16 cellular contexts compared by ENCODE assay signal in genomic region chr1:67969446-67969845, GRCh38.
"Had no signal": no experiment of that assay in that cellular context is flagged by ENCODE, and none has a peak within 500 bp of the region (broad histone marks: within the 10 kb centered on the region; RNA-seq: fewer than 3 reads in every experiment).

No MANE protein-coding gene starts in this region.

- H3K4me1 Mint-ChIP-seq: activated naive CD4-positive, alpha-beta T cell treated with anti-CD3 and anti-CD28 coated beads, Interleukin-2, amount 50 U/mL, for 24 hours; natural killer cell; stimulated activated memory B cell treated with anti-CD40 and anti-IgM and Interleukin-4, amounts not matched to agents 10 μg/mL and 1 μg/mL and 100 μg/mL, for 72 hours had no signal

- H3K27me3 ChIP-seq: gastroesophageal sphincter, heart left ventricle, pancreas, right lobe of liver, spleen, testis, upper lobe of left lung had no signal

- H3K9me3 Mint-ChIP-seq: natural killer cell had no signal

- H3K9me3 ChIP-seq: pancreas, right lobe of liver, testis had no signal

- H3K4me3 ChIP-seq: gastroesophageal sphincter, heart left ventricle, pancreas, right lobe of liver, spleen, testis, upper lobe of left lung had no signal

- ATAC-seq: effector memory CD8-positive, alpha-beta T cell; gastroesophageal sphincter; heart left ventricle; left cardiac atrium; natural killer cell; pancreas; right lobe of liver; stimulated activated memory B cell treated with anti-CD40 and anti-IgM and Interleukin-4, amounts not matched to agents 10 μg/mL and 1 μg/mL and 100 μg/mL, for 72 hours had no signal

- DNase-seq: activated CD4-positive, alpha-beta T cell treated with anti-CD3 and anti-CD28 coated beads, Interleukin-2, amount 50 U/mL, for 4 hours; activated gamma-delta T cell; effector memory CD8-positive, alpha-beta T cell; heart left ventricle; left cardiac atrium; natural killer cell; pancreas; right lobe of liver; spleen; stimulated activated CD4-positive, alpha-beta T cell treated with anti-CD3 and anti-CD28 coated beads, Interleukin-4, amount 100 ng/mL, for 4 hours; T-helper 2 cell; testis; upper lobe of left lung had no signal

- H3K27ac ChIP-seq: gastroesophageal sphincter, heart left ventricle, pancreas, right lobe of liver, spleen, testis, upper lobe of left lung had no signal

- H3K36me3 ChIP-seq: gastroesophageal sphincter, heart left ventricle, pancreas, right lobe of liver, spleen, upper lobe of left lung had no signal

- H3K4me3 Mint-ChIP-seq: activated naive CD4-positive, alpha-beta T cell treated with anti-CD3 and anti-CD28 coated beads, Interleukin-2, amount 50 U/mL, for 24 hours; effector memory CD8-positive, alpha-beta T cell; natural killer cell; stimulated activated memory B cell treated with anti-CD40 and anti-IgM and Interleukin-4, amounts not matched to agents 10 μg/mL and 1 μg/mL and 100 μg/mL, for 72 hours had no signal

- H3K27ac Mint-ChIP-seq: activated naive CD4-positive, alpha-beta T cell treated with anti-CD3 and anti-CD28 coated beads, Interleukin-2, amount 50 U/mL, for 24 hours; effector memory CD8-positive, alpha-beta T cell; natural killer cell; stimulated activated memory B cell treated with anti-CD40 and anti-IgM and Interleukin-4, amounts not matched to agents 10 μg/mL and 1 μg/mL and 100 μg/mL, for 72 hours had no signal

- H3K36me3 Mint-ChIP-seq: activated naive CD4-positive, alpha-beta T cell treated with anti-CD3 and anti-CD28 coated beads, Interleukin-2, amount 50 U/mL, for 24 hours; natural killer cell; stimulated activated memory B cell treated with anti-CD40 and anti-IgM and Interleukin-4, amounts not matched to agents 10 μg/mL and 1 μg/mL and 100 μg/mL, for 72 hours had no signal

- H3K27me3 Mint-ChIP-seq: effector memory CD8-positive, alpha-beta T cell; stimulated activated memory B cell treated with anti-CD40 and anti-IgM and Interleukin-4, amounts not matched to agents 10 μg/mL and 1 μg/mL and 100 μg/mL, for 72 hours had no signal

- H3K4me1 ChIP-seq: gastroesophageal sphincter, heart left ventricle, pancreas, spleen, testis, upper lobe of left lung had no signal
